Comparison of ENCODE assay signal across 9 cellular contexts in genomic region chr12:122862872-122863701, GRCh38. TPM values are rescaled to one million over a fixed set of nuclear protein-coding genes. Genes with fewer than 3 reads are reported as not detected.
DNase-seq lines count a peak whose midpoint lies in the region; ATAC-seq, FAIRE-seq and TF ChIP-seq lines count a peak whose summit lies in the region.
"Had no signal": no experiment of that assay in that cellular context is flagged by ENCODE, and none has a peak within 500 bp of the region (broad histone marks: within the 10 kb centered on the region; RNA-seq: fewer than 3 reads in every experiment).

No MANE protein-coding gene starts in this region.

- no peaks in the 10 kb centered on the region for H3F3A ChIP-seq in neural cell (ENCODE audit: insufficient read depth, low read length, poor library complexity, severe bottlenecking)

- H3K9ac ChIP-seq in neural cell (ENCODE audit: low read length), result no peak overlapping the region

- no peaks in the 10 kb centered on the region for H4K20me1 ChIP-seq in neural cell (ENCODE audit: insufficient read depth)

- no peak overlapping the region for H3K4me3 ChIP-seq in epithelial cell of esophagus (ENCODE audit: low read length)
- no peak overlapping the region for H3K4me3 ChIP-seq in neural cell (ENCODE audit: low read length)

- TF ChIP-seq EP300 in neural cell (conservative IDR thresholded peaks at IDR 0.05; ENCODE audit: poor library complexity, severe bottlenecking), result no peak

- TF ChIP-seq CTCF in epithelial cell of esophagus (IDR thresholded peaks at IDR 0.05; ENCODE audit: insufficient read depth, low read depth, low read length, missing control alignments) (no peak), neural cell (IDR thresholded peaks at IDR 0.05; ENCODE audit: poor library complexity, severe bottlenecking) (no peak), D721Med (IDR thresholded peaks at IDR 0.05; ENCODE audit: insufficient read depth, missing control alignments) (no peak)

- H3K9me2 ChIP-seq in neural cell (ENCODE audit: insufficient read depth, low read length), result no peaks in the 10 kb centered on the region

- no peak overlapping the region for H2AFZ ChIP-seq in neural cell (ENCODE audit: low read depth, low read length)

- H3K79me2 ChIP-seq in neural cell (replicated peaks; ENCODE audit: insufficient read depth, low read length), result no peaks in the 10 kb centered on the region

- DNase-seq in DMS153 treated with DMSO at 0.1 percent for 48 hours (lab: John Stamatoyannopoulos, UW; ENCODE audit: unreplicated experiment) (peak; percentile 71), NCI-H2196 treated with DMSO at 0.1 percent for 48 hours (lab: John Stamatoyannopoulos, UW; ENCODE audit: unreplicated experiment) (peak; percentile 42), epithelial cell of esophagus (ENCODE audit: low read depth) (peak; percentile 60), SK-N-DZ (ENCODE audit: low spot score) (no peak), D721Med (ENCODE audit: insufficient read length, low spot score) (no peak)
- DNase-seq: IMR-90 had no signal

- no peaks in the 10 kb centered on the region for H3K36me3 ChIP-seq in neural cell (ENCODE audit: insufficient read depth, low read length)

- no peak for FAIRE-seq in D721Med (lab: Jason Lieb, UNC)

- H3K4me2 ChIP-seq in neural cell (ENCODE audit: low read length), result no peak overlapping the region

- H3K27me3 ChIP-seq in neural cell (ENCODE audit: insufficient read depth, low read depth, low read length), result no peaks in the 10 kb centered on the region

- no peak for ATAC-seq in HG03439 (IDR thresholded peaks at IDR 0.05; ENCODE audit: unreplicated experiment)
- no peak for ATAC-seq in HG02981 (IDR thresholded peaks at IDR 0.05; ENCODE audit: unreplicated experiment)

- H3K9me3 ChIP-seq in neural cell (ENCODE audit: low read length), result no peaks in the 10 kb centered on the region

- H3K27ac ChIP-seq in neural cell (ENCODE audit: low read length), result no peak overlapping the region

- TF ChIP-seq RAD21 in neural cell (conservative IDR thresholded peaks at IDR 0.05), result no peak

TF ChIP-seq in neural cell, 6 proteins besides CTCF, POLR2A, EP300 and RAD21:
- peak; percentile 6 for TF ChIP-seq POLR2AphosphoS5 (IDR thresholded peaks at IDR 0.05)
- TF ChIP-seq SMC3 (conservative IDR thresholded peaks at IDR 0.05; ENCODE audit: poor library complexity), result no peak

RNA-seq across cellular contexts. Expression of gene HIP1R, which starts 27.8 kb away (rescaled TPM):
- 270 and 297 TPM in 2 replicates for polyA plus RNA-seq in neural cell
- 112 and 136 TPM in 2 replicates for polyA minus RNA-seq in neural cell
- 22.9 and 33.4 TPM in 2 replicates for polyA plus RNA-seq in SK-N-DZ (2014; cell fraction: cytosol; rRNA removed)
- polyA plus RNA-seq in SK-N-DZ (2014; cell fraction: nucleus; rRNA removed), result 158 and 178 TPM in 2 replicates

RNA-seq across cellular contexts. Expression of gene VPS37B, which starts 32.8 kb away (rescaled TPM):
- polyA plus RNA-seq in neural cell, result 30.2 and 36.7 TPM in 2 replicates
- polyA minus RNA-seq in neural cell, result 44.3 and 46.3 TPM in 2 replicates
- 19.7 TPM in 2 replicates for polyA plus RNA-seq in SK-N-DZ (2014; cell fraction: cytosol; rRNA removed)
- 11.5 and 15.3 TPM in 2 replicates for polyA plus RNA-seq in SK-N-DZ (2014; cell fraction: nucleus; rRNA removed)

Comparison
In these comparisons a context has a peak if more than half of its experiments do, and no peak if none do; other contexts are left out.
1. DNase-seq: peak in DMS153 treated with DMSO at 0.1 percent for 48 hours (single experiment), NCI-H2196 treated with DMSO at 0.1 percent for 48 hours (single experiment) and epithelial cell of esophagus (single experiment); none in SK-N-DZ (single experiment) and D721Med (single experiment).